ENCODE assay signal across 1 cellular context in genomic region chr4:786861-787300, GRCh38.
TF ChIP-seq lines count a peak whose summit lies in the region.

No MANE protein-coding gene starts in this region.

TF ChIP-seq in HepG2, 621 proteins besides CTCF, POLR2A, EP300 and RAD21 (continued from another document):
- TF ChIP-seq E2F2 (CRISPR knock-in tag; IDR thresholded peaks at IDR 0.05; ENCODE audit: borderline replicate concordance) = no peak
- TF ChIP-seq ZNF235 (CRISPR knock-in tag; IDR thresholded peaks at IDR 0.05; ENCODE audit: borderline replicate concordance) = no peak
- TF ChIP-seq STAT5B (CRISPR knock-in tag; IDR thresholded peaks at IDR 0.05) = no peak
- no peak for TF ChIP-seq ZNF24 (IDR thresholded peaks at IDR 0.05)
- TF ChIP-seq ZNF550 (CRISPR knock-in tag; IDR thresholded peaks at IDR 0.05; ENCODE audit: borderline replicate concordance) = no peak
- TF ChIP-seq DNMT1 (CRISPR knock-in tag; IDR thresholded peaks at IDR 0.05) = no peak
- no peak for TF ChIP-seq TAF15 (IDR thresholded peaks at IDR 0.05; ENCODE audit: low read depth, low read length, poor library complexity, severe bottlenecking)
- no peak for TF ChIP-seq MTERF4 (CRISPR knock-in tag; IDR thresholded peaks at IDR 0.05)
- no peak for TF ChIP-seq ZNF574 (CRISPR knock-in tag; IDR thresholded peaks at IDR 0.05)
- no peak for TF ChIP-seq SYNCRIP (IDR thresholded peaks at IDR 0.05; ENCODE audit: insufficient read depth, low read depth, low read length)
- TF ChIP-seq IKZF4 (CRISPR knock-in tag; IDR thresholded peaks at IDR 0.05; ENCODE audit: borderline replicate concordance, low read depth, not compliant biosample characterization) = no peak
- no peak for TF ChIP-seq TMF1 (CRISPR knock-in tag; IDR thresholded peaks at IDR 0.05; ENCODE audit: low read depth)
- no peak for TF ChIP-seq TSC22D2 (CRISPR knock-in tag; IDR thresholded peaks at IDR 0.05; ENCODE audit: borderline replicate concordance)
- TF ChIP-seq ATF5 (CRISPR knock-in tag; IDR thresholded peaks at IDR 0.05; ENCODE audit: low read depth) = no peak
- no peak for TF ChIP-seq HNF4A (CRISPR knock-in tag; IDR thresholded peaks at IDR 0.05)
- TF ChIP-seq HDAC6 (IDR thresholded peaks at IDR 0.05; ENCODE audit: low read depth, low read length) = no peak
- TF ChIP-seq PBX3 (CRISPR knock-in tag; IDR thresholded peaks at IDR 0.05; ENCODE audit: borderline replicate concordance) = no peak
- TF ChIP-seq CBX1 (IDR thresholded peaks at IDR 0.05; ENCODE audit: low read depth) = no peak
- no peak for TF ChIP-seq NONO (IDR thresholded peaks at IDR 0.05)
- no peak for TF ChIP-seq NONO (CRISPR knock-in tag; conservative IDR thresholded peaks at IDR 0.05)
- TF ChIP-seq HDAC1 (CRISPR knock-in tag; IDR thresholded peaks at IDR 0.05) = no peak
- no peak for TF ChIP-seq ARID2 (CRISPR knock-in tag; IDR thresholded peaks at IDR 0.05; ENCODE audit: borderline replicate concordance)
- TF ChIP-seq TRIM22 (IDR thresholded peaks at IDR 0.05) = no peak
- peak; percentile 70; the same call in 1 of the 2 replicates for TF ChIP-seq HNRNPL (IDR thresholded peaks at IDR 0.05; ENCODE audit: low read depth, low read length)
- no peak for TF ChIP-seq GLI4 (CRISPR knock-in tag; IDR thresholded peaks at IDR 0.05; ENCODE audit: borderline replicate concordance)
- peak; percentile 34 for TF ChIP-seq TEAD3 (CRISPR knock-in tag; optimal IDR thresholded peaks at IDR 0.05; ENCODE audit: borderline replicate concordance)
- TF ChIP-seq GPN1 (CRISPR knock-in tag; IDR thresholded peaks at IDR 0.05; ENCODE audit: borderline replicate concordance) = no peak
- no peak for TF ChIP-seq SRF (IDR thresholded peaks at IDR 0.05; ENCODE audit: low read depth, low read length)
- no peak for TF ChIP-seq ZNF672 (CRISPR knock-in tag; IDR thresholded peaks at IDR 0.05)
- TF ChIP-seq ZNF530 (CRISPR knock-in tag; IDR thresholded peaks at IDR 0.05; ENCODE audit: low read depth) = no peak
- TF ChIP-seq ZNF737 (CRISPR knock-in tag; IDR thresholded peaks at IDR 0.05; ENCODE audit: borderline replicate concordance) = no peak
- no peak for TF ChIP-seq RFXAP (CRISPR knock-in tag; IDR thresholded peaks at IDR 0.05; ENCODE audit: borderline replicate concordance)
- TF ChIP-seq RARG (CRISPR knock-in tag; IDR thresholded peaks at IDR 0.05; ENCODE audit: low read depth) = no peak
- peak; percentile 60; the same call in 1 of the 2 replicates for TF ChIP-seq KDM2A (CRISPR knock-in tag; IDR thresholded peaks at IDR 0.05; ENCODE audit: borderline replicate concordance, low read depth)
- TF ChIP-seq CBFB (CRISPR knock-in tag; IDR thresholded peaks at IDR 0.05) = peak; percentile 77
- peak; percentile 15; the same call in 1 of the 2 replicates for TF ChIP-seq STAG1 (CRISPR knock-in tag; IDR thresholded peaks at IDR 0.05)
